In genomic region chr11:12746593-12747097, GRCh38 we compare ENCODE assay signal across 8 cellular contexts.
DNase-seq lines count a peak whose midpoint lies in the region; ATAC-seq, FAIRE-seq and TF ChIP-seq lines count a peak whose summit lies in the region.

No MANE protein-coding gene starts in this region.

- FAIRE-seq in H54 (lab: Jason Lieb, UNC) (no peak), small intestine (lab: Jason Lieb, UNC) (no peak)

- H3K4me2 ChIP-seq in osteoblast (ENCODE audit: insufficient read depth, low read length), result no peak overlapping the region

- ATAC-seq in HG03196 (IDR thresholded peaks at IDR 0.05; ENCODE audit: unreplicated experiment) (no peak), HG02938 (IDR thresholded peaks at IDR 0.05; ENCODE audit: unreplicated experiment) (no peak)

- H3K4me3 ChIP-seq in osteoblast (ENCODE audit: insufficient read depth, low read length) (no peak overlapping the region), small intestine (ENCODE audit: low read depth in 1 of 2, low read length in 2 of 2) (no peak overlapping the region), prostate gland (no peak overlapping the region)

- H2AFZ ChIP-seq in osteoblast (ENCODE audit: low read length), result no peak overlapping the region

- no peaks in the 10 kb centered on the region for H3K27me3 ChIP-seq in osteoblast (ENCODE audit: insufficient read depth, low read length)
- no peaks in the 10 kb centered on the region for H3K27me3 ChIP-seq in small intestine (ENCODE audit: control insufficient read depth in 2 of 2, insufficient read depth in 2 of 2, low read length in 2 of 2)
- no peaks in the 10 kb centered on the region for H3K27me3 ChIP-seq in prostate gland (replicated peaks; ENCODE audit: insufficient read depth)

- intact Hi-C loops in prostate gland (cut with DNase I), result no loop called here

- H3K36me3 ChIP-seq in osteoblast (ENCODE audit: insufficient read depth, low read length) (no peaks in the 10 kb centered on the region), small intestine (ENCODE audit: control insufficient read depth in 2 of 2, insufficient read depth in 2 of 2, low read length in 2 of 2) (no peaks in the 10 kb centered on the region), prostate gland (no peaks in the 10 kb centered on the region)

- H4K20me1 ChIP-seq in osteoblast (ENCODE audit: insufficient read depth, low read length), result peaks cover 79% of the 10 kb centered on the region

- WGBS in small intestine, 3 donors, result 58 to 70% (median 60%) methylated on average over 6 of the region's 6 CpGs
- 22% methylated on average over 6 of the region's 6 CpGs for WGBS in prostate gland

- DNase-seq in H54 (ENCODE audit: insufficient read length, low spot score), result peak; percentile 42
- DNase-seq in NCI-H345 (lab: John Stamatoyannopoulos, UW), result peak; percentile 96
- peak; percentile 34 for DNase-seq in dedifferentiated amniotic fluid mesenchymal stem cell (ENCODE audit: extremely low spot score)
- peak; percentile 92 for DNase-seq in osteoblast (ENCODE audit: insufficient read length, low spot score, missing footprints)
- no peak for DNase-seq in small intestine
- no peak for DNase-seq in prostate gland (ENCODE audit: low spot score)

- no peak for TF ChIP-seq POLR2A in H54 (IDR thresholded peaks at IDR 0.05; ENCODE audit: low read depth, low read length)
- no peak for TF ChIP-seq POLR2A in prostate gland (IDR thresholded peaks at IDR 0.05)

- TF ChIP-seq CTCF in osteoblast (IDR thresholded peaks at IDR 0.05; ENCODE audit: extremely low read depth, low read depth, low read length) (no peak), prostate gland (IDR thresholded peaks at IDR 0.05) (no peak)

- H3K79me2 ChIP-seq in osteoblast (ENCODE audit: insufficient read depth, low read length), result peaks cover 98% of the 10 kb centered on the region

- no peaks in the 10 kb centered on the region for H3K9me3 ChIP-seq in osteoblast (ENCODE audit: low read depth, low read length)
- H3K9me3 ChIP-seq in small intestine (ENCODE audit: control insufficient read depth, low read depth), result no peaks in the 10 kb centered on the region
- no peaks in the 10 kb centered on the region for H3K9me3 ChIP-seq in prostate gland

- H3K4me1 ChIP-seq in osteoblast (ENCODE audit: insufficient read depth, low read length) (peaks cover 24% of the 10 kb centered on the region), small intestine (ENCODE audit: control insufficient read depth in 2 of 2, insufficient read depth in 1 of 2, low read depth in 1 of 2, low read length in 1 of 2) (no peaks in the 10 kb centered on the region), prostate gland (replicated peaks) (no peaks in the 10 kb centered on the region)

- H3K27ac ChIP-seq in osteoblast (ENCODE audit: low read depth, low read length) (peak overlapping the region; percentile 53), small intestine (ENCODE audit: low read depth in 1 of 2, low read length in 1 of 2) (no peak overlapping the region), prostate gland (no peak overlapping the region)

Comparison
In these comparisons a context has a peak if more than half of its experiments do, and no peak if none do; other contexts are left out.
1. DNase-seq: peak in H54 (single experiment), NCI-H345 (single experiment), dedifferentiated amniotic fluid mesenchymal stem cell (single experiment) and osteoblast (single experiment); none in small intestine (single experiment) and prostate gland (single experiment).